Comparison of ENCODE assay signal across 8 cellular contexts in genomic region chr1:109530457-109531204, GRCh38. TPM values are rescaled to one million over a fixed set of nuclear protein-coding genes. Genes with fewer than 3 reads are reported as not detected.
DNase-seq lines count a peak whose midpoint lies in the region; ATAC-seq, FAIRE-seq and TF ChIP-seq lines count a peak whose summit lies in the region.
"Had no signal": no experiment of that assay in that cellular context is flagged by ENCODE, and none has a peak within 500 bp of the region (broad histone marks: within the 10 kb centered on the region; RNA-seq: fewer than 3 reads in every experiment).

No MANE protein-coding gene starts in this region.

- H3K27ac Mint-ChIP-seq in progenitor cell of endocrine pancreas, result peak overlapping the region; percentile 47
- H3K27ac Mint-ChIP-seq in natural killer cell treated with Interleukin-12 subunit alpha and Interleukin-12 subunit beta and Interleukin-15 and Interleukin-18, amount 100 ng/mL, for 72 hours, result peak overlapping the region in 1 of 2 donors; percentile 7

- H3K36me3 ChIP-seq in HEK293 (ENCODE audit: control insufficient read depth in 2 of 2, insufficient read depth in 1 of 2, low read length in 2 of 2), result no peaks in the 10 kb centered on the region
- H3K36me3 ChIP-seq in K562 (ENCODE audit: control insufficient read depth, insufficient read depth, low read length), result no peaks in the 10 kb centered on the region
- H3K36me3 ChIP-seq: pancreas had no signal

- peak overlapping the region in 1 of 2 experiments; percentile 61; a peak in 2 of 4 replicates for H3K9ac ChIP-seq in K562 (ENCODE audit: insufficient read depth in 1 of 2, low read depth in 2 of 2, low read length in 2 of 2)

- H3K4me3 Mint-ChIP-seq in progenitor cell of endocrine pancreas (ENCODE audit: low read depth), result no peak overlapping the region
- no peak overlapping the region for H3K4me3 Mint-ChIP-seq in natural killer cell treated with Interleukin-12 subunit alpha and Interleukin-12 subunit beta and Interleukin-15 and Interleukin-18, amount 100 ng/mL, for 72 hours

- intact Hi-C loops in K562 (cut with micrococcal nuclease), result loop anchor here (5.0 to 10.0 kb wide), 2 partner anchors 108 to 416 kb away; partner anchors contain the start of gene ELAPOR1

- TF ChIP-seq RAD21 in K562 (CRISPR knock-in tag; conservative IDR thresholded peaks at IDR 0.05 in 1 of 2, IDR thresholded peaks at IDR 0.05 in 1 of 2), result no peak

- H3K4me3 ChIP-seq in HEK293 (ENCODE audit: low read depth, low read length) (no peak overlapping the region), K562 (no peak overlapping the region)
- H3K4me3 ChIP-seq: pancreas had no signal

- no peak overlapping the region for H2AFZ ChIP-seq in K562 (ENCODE audit: low read depth, low read length)

- no peaks in the 10 kb centered on the region for H3K36me3 Mint-ChIP-seq in progenitor cell of endocrine pancreas (ENCODE audit: insufficient read depth)
- H3K36me3 Mint-ChIP-seq in natural killer cell treated with Interleukin-12 subunit alpha and Interleukin-12 subunit beta and Interleukin-15 and Interleukin-18, amount 100 ng/mL, for 72 hours, result no peaks in the 10 kb centered on the region

- no peak for ATAC-seq in K562
- ATAC-seq in GM21619 (IDR thresholded peaks at IDR 0.05; ENCODE audit: unreplicated experiment), result no peak
- no peak for ATAC-seq in natural killer cell treated with Interleukin-12 subunit alpha and Interleukin-12 subunit beta and Interleukin-15 and Interleukin-18, amount 100 ng/mL, for 72 hours

- no peaks in the 10 kb centered on the region for H3K9me1 ChIP-seq in K562 (ENCODE audit: control insufficient read depth, insufficient read depth, low read length)

- no peak for TF ChIP-seq EP300 in K562 (IDR thresholded peaks at IDR 0.05; ENCODE audit: low read length)

- H3K79me2 ChIP-seq in K562 (ENCODE audit: control insufficient read depth, insufficient read depth, low read length), result no peaks in the 10 kb centered on the region

- no peak for FAIRE-seq in K562 (lab: Jason Lieb, UNC)
- FAIRE-seq: pancreas had no signal

- DNase-seq in NCI-H2196 treated with DMSO at 0.1 percent for 48 hours (lab: John Stamatoyannopoulos, UW; ENCODE audit: unreplicated experiment) (peak; percentile 21), K562 (ENCODE audit: extremely low read depth in 1 of 4, low spot score in 3 of 4) (no peak), progenitor cell of endocrine pancreas (ENCODE audit: low spot score, unreplicated experiment) (no peak), GM10266 (ENCODE audit: extremely low spot score) (no peak)
- DNase-seq in natural killer cell treated with Interleukin-12 subunit alpha and Interleukin-12 subunit beta and Interleukin-15 and Interleukin-18, amount 100 ng/mL, for 72 hours (ENCODE audit: low spot score), result no peak
- DNase-seq: pancreas had no signal

- no peak overlapping the region for H3K27ac ChIP-seq in HEK293 (ENCODE audit: extremely low read depth, low read depth, low read length)
- no peak overlapping the region for H3K27ac ChIP-seq in K562 (ENCODE audit: extremely low read depth, low read depth, low read length)
- H3K27ac ChIP-seq: pancreas had no signal

- peaks cover 15 to 26% of the 10 kb centered on the region in 2 experiments for H3K27me3 ChIP-seq in K562 (ENCODE audit: control insufficient read depth in 2 of 2, insufficient read depth in 2 of 2, low read length in 2 of 2)
- H3K27me3 ChIP-seq: pancreas had no signal

- TF ChIP-seq CTCF in HEK293 (tag by site-specific recombination; IDR thresholded peaks at IDR 0.05), result no peak
- TF ChIP-seq CTCF in K562 (IDR thresholded peaks at IDR 0.05 in 2 of 3, conservative IDR thresholded peaks at IDR 0.05 in 1 of 3; ENCODE audit: insufficient read depth in 2 of 3, low read depth in 1 of 3, low read length in 3 of 3), result no peak
- TF ChIP-seq CTCF in progenitor cell of endocrine pancreas (IDR thresholded peaks at IDR 0.05; ENCODE audit: unreplicated experiment), result no peak
- no peak for TF ChIP-seq CTCF in GM10266 (IDR thresholded peaks at IDR 0.05; ENCODE audit: control insufficient read depth, insufficient read depth, low read depth, missing control alignments)

- no peaks in the 10 kb centered on the region for H4K20me1 ChIP-seq in K562 (replicated peaks; ENCODE audit: control insufficient read depth, insufficient read depth, low read length)

- H3K4me2 ChIP-seq in K562 (ENCODE audit: insufficient read depth, low read length), result no peak overlapping the region

- H3K9me3 ChIP-seq in HEK293 (ENCODE audit: control insufficient read depth, insufficient read depth, low read depth, low read length) (no peaks in the 10 kb centered on the region), K562 (replicated peaks; ENCODE audit: control insufficient read depth, insufficient read depth, low read depth, low read length) (no peaks in the 10 kb centered on the region)
- H3K9me3 ChIP-seq: pancreas had no signal

- 56% methylated on average over 15 of the region's 15 CpGs for WGBS in K562 (ENCODE audit: insufficient coverage, low coverage, missing lambda C conversion rate)

- in situ Hi-C loops in K562 (cut with MboI), result loop anchor here (5.0 kb wide), 2 partner anchors 33 to 268 kb away; no protein-coding TSS in a partner anchor

- no peaks in the 10 kb centered on the region for H3K9me3 Mint-ChIP-seq in progenitor cell of endocrine pancreas (ENCODE audit: low read depth)
- no peaks in the 10 kb centered on the region for H3K9me3 Mint-ChIP-seq in natural killer cell treated with Interleukin-12 subunit alpha and Interleukin-12 subunit beta and Interleukin-15 and Interleukin-18, amount 100 ng/mL, for 72 hours

- no peaks in the 10 kb centered on the region for H3K4me1 ChIP-seq in HEK293 (ENCODE audit: control insufficient read depth, insufficient read depth, low read length)
- peaks cover 9 to 14% of the 10 kb centered on the region in 2 experiments; a peak in 4 of 5 replicates for H3K4me1 ChIP-seq in K562 (replicated peaks in 1 of 2; ENCODE audit: control insufficient read depth in 2 of 2, insufficient read depth in 2 of 2, low read length in 2 of 2)

- POLR2A ChIA-PET in HEK293 (lab: Yijun Ruan, JAX) (interaction anchor here (0.6 to 1.5 kb wide), 4 partner anchors 31 to 248 kb away, joined by 3 to 5 read pairs (median 3); partner anchors contain the start of genes CYB561D1 and PSRC1), K562 (lab: Yijun Ruan, JAX) (interaction anchor here (0.6 to 4.9 kb wide), 10 partner anchors 11 to 316 kb away, joined by 3 to 21 read pairs (median 10); partner anchors contain the start of genes ATXN7L2 and GNAI3)

- BruUV-seq in K562 (replicated peaks; lab: Mats Ljungman, UMichigan), result no TSS peak

- H3K27me3 Mint-ChIP-seq in progenitor cell of endocrine pancreas, result peaks cover 36% of the 10 kb centered on the region
- no peaks in the 10 kb centered on the region for H3K27me3 Mint-ChIP-seq in natural killer cell treated with Interleukin-12 subunit alpha and Interleukin-12 subunit beta and Interleukin-15 and Interleukin-18, amount 100 ng/mL, for 72 hours

- no peak for TF ChIP-seq POLR2A in K562 (conservative IDR thresholded peaks at IDR 0.05)

- CTCF ChIA-PET in HEK293 (lab: Yijun Ruan, JAX), result interaction anchor here (1.2 to 20.8 kb wide), 6 partner anchors 14 to 132 kb away, joined by 3 to 1152 read pairs (median 9); partner anchors contain the start of genes AMIGO1, CYB561D1 and SORT1
- CTCF ChIA-PET in K562 (lab: Yijun Ruan, JAX; ENCODE audit: low intra/inter-chr PET ratio), result interaction anchor here (3.7 to 5.3 kb wide), 3 partner anchors 30 to 268 kb away, joined by 32 to 131 read pairs (median 84); partner anchors contain the start of gene CYB561D1

- peaks cover 7% of the 10 kb centered on the region for H3K4me1 Mint-ChIP-seq in progenitor cell of endocrine pancreas (ENCODE audit: low read depth)
- peaks cover 5 to 6% of the 10 kb centered on the region in 2 donors for H3K4me1 Mint-ChIP-seq in natural killer cell treated with Interleukin-12 subunit alpha and Interleukin-12 subunit beta and Interleukin-15 and Interleukin-18, amount 100 ng/mL, for 72 hours (ENCODE audit: low read depth in 2 of 2)

RNA-seq across cellular contexts. Expression of gene GPR61, which starts 9.0 kb away (rescaled TPM):
- total RNA-seq in K562 (2011; cell fraction: chromatin; rRNA removed; ENCODE audit: low replicate concordance), result not detected in 2 replicates
- total RNA-seq in K562 (2011; cell fraction: nucleolus; rRNA removed), result under 0.01 TPM in 1 of 2 replicates, not detected in the other
- total RNA-seq in K562 (2011; cell fraction: nucleoplasm; rRNA removed), result 0.29 TPM in 1 of 2 replicates, not detected in the other
- total RNA-seq in K562 (2014; rRNA removed) (not detected in 2 replicates), K562 (2014; rRNA removed; fragmentation: Illumina TruSeq; extraction: Trizol) (0.04 TPM in 1 of 2 replicates, not detected in the other), K562 (2015; rRNA removed; fragmentation: Illumina TruSeq; extraction: Trizol) (0.15 TPM in 1 of 2 replicates, not detected in the other), K562 (2021) (not detected in 2 replicates), progenitor cell of endocrine pancreas (0.53 TPM in 1 of 2 replicates, not detected in the other)
- polyA plus RNA-seq in K562 (2011; rRNA removed) (0.15 TPM in 1 of 2 replicates, not detected in the other), K562 (2014; fragmentation: Illumina TruSeq; extraction: Trizol) (not detected in 2 replicates), K562 (2014; fragmentation: Nextera tagmentation; extraction: Ambion mirVana) (1 to 10 TPM in 1 of 2 experiments, under 1 TPM in 1; 0.65 to 1.1 TPM), K562 (2014; rRNA removed) (0.25 TPM in 1 of 2 replicates, not detected in the other)
- 0.01 TPM in 1 of 2 replicates, not detected in the other for polyA plus RNA-seq in K562 (2011; cell fraction: cytosol; rRNA removed)
- polyA plus RNA-seq in K562 (2011; cell fraction: nucleus; rRNA removed), result not detected in 2 replicates
- 0.90 and 1.3 TPM in 2 replicates for polyA plus RNA-seq in K562 (2012)
- 0.28 and 0.54 TPM in 2 replicates for polyA minus RNA-seq in K562 (2011; rRNA and poly(A)+ RNA removed)
- polyA minus RNA-seq in K562 (2011; cell fraction: cytosol; rRNA and poly(A)+ RNA removed), result not detected in 2 replicates
- polyA minus RNA-seq in K562 (2011; cell fraction: nucleus; rRNA and poly(A)+ RNA removed), result 0.89 TPM in 1 of 2 replicates, not detected in the other
- not detected for total RNA-seq in natural killer cell treated with Interleukin-12 subunit alpha and Interleukin-12 subunit beta and Interleukin-15 and Interleukin-18, amount 100 ng/mL, for 72 hours

RNA-seq across cellular contexts. Expression of gene GNAI3, which starts 17.8 kb away (rescaled TPM):
- total RNA-seq in K562 (2011; cell fraction: chromatin; rRNA removed; ENCODE audit: low replicate concordance), result 4.4 and 10.9 TPM in 2 replicates
- 3.5 and 3.9 TPM in 2 replicates for total RNA-seq in K562 (2011; cell fraction: nucleolus; rRNA removed)
- total RNA-seq in K562 (2011; cell fraction: nucleoplasm; rRNA removed), result 8.6 and 16.3 TPM in 2 replicates
- total RNA-seq in K562 (2014; rRNA removed), result 7.1 and 7.9 TPM in 2 replicates
- total RNA-seq in K562 (2014; rRNA removed; fragmentation: Illumina TruSeq; extraction: Trizol), result 12.9 and 14.3 TPM in 2 replicates
- total RNA-seq in K562 (2015; rRNA removed; fragmentation: Illumina TruSeq; extraction: Trizol), result 11.0 and 11.9 TPM in 2 replicates
- total RNA-seq in K562 (2021), result 9.1 TPM in 2 replicates
- polyA plus RNA-seq in K562 (2011; rRNA removed), result 8.8 and 13.2 TPM in 2 replicates
- 2.1 and 5.2 TPM in 2 replicates for polyA plus RNA-seq in K562 (2011; cell fraction: cytosol; rRNA removed)
- 1.5 and 2.5 TPM in 2 replicates for polyA plus RNA-seq in K562 (2011; cell fraction: nucleus; rRNA removed)
- polyA plus RNA-seq in K562 (2012), result 7.9 and 9.5 TPM in 2 replicates
- polyA plus RNA-seq in K562 (2014; fragmentation: Illumina TruSeq; extraction: Trizol), result 8.5 and 8.9 TPM in 2 replicates
- 1 to 10 TPM; 6.9 to 8.0 TPM for polyA plus RNA-seq in K562 (2014; fragmentation: Nextera tagmentation; extraction: Ambion mirVana)
- polyA plus RNA-seq in K562 (2014; rRNA removed), result 6.3 and 6.8 TPM in 2 replicates
- 23.7 and 24.6 TPM in 2 replicates for polyA minus RNA-seq in K562 (2011; rRNA and poly(A)+ RNA removed)
- polyA minus RNA-seq in K562 (2011; cell fraction: cytosol; rRNA and poly(A)+ RNA removed), result 5.8 and 6.5 TPM in 2 replicates
- 5.3 and 10.7 TPM in 2 replicates for polyA minus RNA-seq in K562 (2011; cell fraction: nucleus; rRNA and poly(A)+ RNA removed)
- total RNA-seq in progenitor cell of endocrine pancreas, result 10.0 and 10.3 TPM in 2 replicates
- 1 to 10 TPM; 8.9 to 10.0 TPM for total RNA-seq in natural killer cell treated with Interleukin-12 subunit alpha and Interleukin-12 subunit beta and Interleukin-15 and Interleukin-18, amount 100 ng/mL, for 72 hours

RNA-seq across cellular contexts. Expression of gene AMIGO1, which starts 21.1 kb away (rescaled TPM):
- 0.69 and 0.83 TPM in 2 replicates for total RNA-seq in K562 (2011; cell fraction: chromatin; rRNA removed; ENCODE audit: low replicate concordance)
- 0.39 and 0.83 TPM in 2 replicates for total RNA-seq in K562 (2011; cell fraction: nucleolus; rRNA removed)
- 1.0 and 1.2 TPM in 2 replicates for total RNA-seq in K562 (2011; cell fraction: nucleoplasm; rRNA removed)
- total RNA-seq in K562 (2014; rRNA removed) (0.78 and 1.00 TPM in 2 replicates), K562 (2014; rRNA removed; fragmentation: Illumina TruSeq; extraction: Trizol) (0.67 and 0.69 TPM in 2 replicates), K562 (2015; rRNA removed; fragmentation: Illumina TruSeq; extraction: Trizol) (0.53 and 0.54 TPM in 2 replicates), K562 (2021) (0.72 and 1.0 TPM in 2 replicates), progenitor cell of endocrine pancreas (7.0 and 7.2 TPM in 2 replicates)
- polyA plus RNA-seq in K562 (2011; rRNA removed) (0.33 and 0.46 TPM in 2 replicates), K562 (2014; fragmentation: Illumina TruSeq; extraction: Trizol) (0.76 and 0.83 TPM in 2 replicates), K562 (2014; fragmentation: Nextera tagmentation; extraction: Ambion mirVana) (under 1 TPM; 0.24 to 0.31 TPM), K562 (2014; rRNA removed) (0.45 and 0.71 TPM in 2 replicates)
- polyA plus RNA-seq in K562 (2011; cell fraction: cytosol; rRNA removed), result 0.50 and 0.70 TPM in 2 replicates
- polyA plus RNA-seq in K562 (2011; cell fraction: nucleus; rRNA removed), result 0.46 and 0.54 TPM in 2 replicates
- 0.68 and 0.84 TPM in 2 replicates for polyA plus RNA-seq in K562 (2012)
- 0.39 and 0.56 TPM in 2 replicates for polyA minus RNA-seq in K562 (2011; rRNA and poly(A)+ RNA removed)
- polyA minus RNA-seq in K562 (2011; cell fraction: cytosol; rRNA and poly(A)+ RNA removed), result 0.36 and 0.48 TPM in 2 replicates
- 0.27 and 0.67 TPM in 2 replicates for polyA minus RNA-seq in K562 (2011; cell fraction: nucleus; rRNA and poly(A)+ RNA removed)
- total RNA-seq in natural killer cell treated with Interleukin-12 subunit alpha and Interleukin-12 subunit beta and Interleukin-15 and Interleukin-18, amount 100 ng/mL, for 72 hours, result 1 to 10 TPM in 1 of 2 donors, under 1 TPM in 1; 0.90 to 1.0 TPM

RNA-seq across cellular contexts. Expression of gene CYB561D1, which starts 36.7 kb away (rescaled TPM):
- 10.5 and 21.1 TPM in 2 replicates for total RNA-seq in K562 (2011; cell fraction: chromatin; rRNA removed; ENCODE audit: low replicate concordance)
- total RNA-seq in K562 (2011; cell fraction: nucleolus; rRNA removed), result 13.8 and 15.2 TPM in 2 replicates
- total RNA-seq in K562 (2011; cell fraction: nucleoplasm; rRNA removed), result 15.0 and 15.6 TPM in 2 replicates
- 1.8 and 2.6 TPM in 2 replicates for total RNA-seq in K562 (2014; rRNA removed)
- total RNA-seq in K562 (2014; rRNA removed; fragmentation: Illumina TruSeq; extraction: Trizol), result 2.6 and 3.2 TPM in 2 replicates
- total RNA-seq in K562 (2015; rRNA removed; fragmentation: Illumina TruSeq; extraction: Trizol), result 3.1 and 3.5 TPM in 2 replicates
- total RNA-seq in K562 (2021), result 5.9 and 7.2 TPM in 2 replicates
- 6.8 and 8.7 TPM in 2 replicates for polyA plus RNA-seq in K562 (2011; rRNA removed)
- polyA plus RNA-seq in K562 (2011; cell fraction: cytosol; rRNA removed), result 9.0 and 11.4 TPM in 2 replicates
- 13.7 and 16.3 TPM in 2 replicates for polyA plus RNA-seq in K562 (2011; cell fraction: nucleus; rRNA removed)
- polyA plus RNA-seq in K562 (2012), result 5.5 and 9.8 TPM in 2 replicates
- 4.0 and 4.6 TPM in 2 replicates for polyA plus RNA-seq in K562 (2014; fragmentation: Illumina TruSeq; extraction: Trizol)
- polyA plus RNA-seq in K562 (2014; fragmentation: Nextera tagmentation; extraction: Ambion mirVana), result under 1 TPM; 0.71 to 0.72 TPM
- 4.9 and 5.5 TPM in 2 replicates for polyA plus RNA-seq in K562 (2014; rRNA removed)
- 3.8 and 4.1 TPM in 2 replicates for polyA minus RNA-seq in K562 (2011; rRNA and poly(A)+ RNA removed)
- 2.4 and 2.7 TPM in 2 replicates for polyA minus RNA-seq in K562 (2011; cell fraction: cytosol; rRNA and poly(A)+ RNA removed)
- polyA minus RNA-seq in K562 (2011; cell fraction: nucleus; rRNA and poly(A)+ RNA removed), result 5.5 and 8.4 TPM in 2 replicates
- total RNA-seq in progenitor cell of endocrine pancreas, result 11.1 TPM in 2 replicates
- 10 to 100 TPM; 13.1 to 18.7 TPM for total RNA-seq in natural killer cell treated with Interleukin-12 subunit alpha and Interleukin-12 subunit beta and Interleukin-15 and Interleukin-18, amount 100 ng/mL, for 72 hours

RNA-seq across cellular contexts. Expression of gene ATXN7L2, which starts 46.9 kb away (rescaled TPM):
- total RNA-seq in K562 (2011; cell fraction: chromatin; rRNA removed; ENCODE audit: low replicate concordance), result 13.4 and 39.5 TPM in 2 replicates
- total RNA-seq in K562 (2011; cell fraction: nucleolus; rRNA removed), result 28.8 and 32.7 TPM in 2 replicates
- 14.5 and 23.4 TPM in 2 replicates for total RNA-seq in K562 (2011; cell fraction: nucleoplasm; rRNA removed)
- total RNA-seq in K562 (2014; rRNA removed), result 6.3 and 10.4 TPM in 2 replicates
- 1.9 and 2.3 TPM in 2 replicates for total RNA-seq in K562 (2014; rRNA removed; fragmentation: Illumina TruSeq; extraction: Trizol)
- total RNA-seq in K562 (2015; rRNA removed; fragmentation: Illumina TruSeq; extraction: Trizol), result 4.4 and 5.8 TPM in 2 replicates
- 9.4 and 10.0 TPM in 2 replicates for total RNA-seq in K562 (2021)
- 3.1 and 5.9 TPM in 2 replicates for polyA plus RNA-seq in K562 (2011; rRNA removed)
- 4.0 and 11.5 TPM in 2 replicates for polyA plus RNA-seq in K562 (2011; cell fraction: cytosol; rRNA removed)
- 23.4 and 48.0 TPM in 2 replicates for polyA plus RNA-seq in K562 (2011; cell fraction: nucleus; rRNA removed)
- 5.9 and 6.8 TPM in 2 replicates for polyA plus RNA-seq in K562 (2012)
- polyA plus RNA-seq in K562 (2014; fragmentation: Illumina TruSeq; extraction: Trizol), result 7.1 and 8.5 TPM in 2 replicates
- under 1 TPM; 0.21 to 0.56 TPM for polyA plus RNA-seq in K562 (2014; fragmentation: Nextera tagmentation; extraction: Ambion mirVana)
- 10.4 and 11.1 TPM in 2 replicates for polyA plus RNA-seq in K562 (2014; rRNA removed)
- polyA minus RNA-seq in K562 (2011; rRNA and poly(A)+ RNA removed), result 2.4 and 3.5 TPM in 2 replicates
- 2.6 and 4.1 TPM in 2 replicates for polyA minus RNA-seq in K562 (2011; cell fraction: cytosol; rRNA and poly(A)+ RNA removed)
- polyA minus RNA-seq in K562 (2011; cell fraction: nucleus; rRNA and poly(A)+ RNA removed), result 13.1 and 13.6 TPM in 2 replicates
- total RNA-seq in progenitor cell of endocrine pancreas, result 17.6 and 19.6 TPM in 2 replicates
- 10 to 100 TPM in 1 of 2 donors, 1 to 10 TPM in 1; 8.4 to 19.9 TPM for total RNA-seq in natural killer cell treated with Interleukin-12 subunit alpha and Interleukin-12 subunit beta and Interleukin-15 and Interleukin-18, amount 100 ng/mL, for 72 hours

Comparison
In these comparisons a context has a peak if more than half of its experiments do, and no peak if none do; other contexts are left out.
1. Of the 44 proteins assayed by ChIP-seq in both K562 and HEK293: peak only in K562: none; only in HEK293: ZNF133; in both: none; in neither: 43.